ENCODE assay signal across 26 cellular contexts in genomic region chr14:58625438-58625837, GRCh38. TPM values are rescaled to one million over a fixed set of nuclear protein-coding genes. Genes with fewer than 3 reads are reported as not detected.
"Had no signal": no experiment of that assay in that cellular context is flagged by ENCODE, and none has a peak within 500 bp of the region (broad histone marks: within the 10 kb centered on the region; RNA-seq: fewer than 3 reads in every experiment).

No MANE protein-coding gene starts in this region.

- ATAC-seq: body of pancreas; gastrocnemius medialis; left lobe of liver; lower lobe of right lung; mucosa of descending colon; natural killer cell treated with Interleukin-12 subunit alpha and Interleukin-12 subunit beta and Interleukin-15 and Interleukin-18, amount 100 ng/mL, for 72 hours; right cardiac atrium; stimulated activated naive CD8-positive, alpha-beta T cell treated with anti-CD3 and anti-CD28 coated beads, Interleukin-15, Interleukin-2, amounts not matched to agents 100 U/mL and 50 U/mL, for 24 hours had no signal

- H3K4me3 ChIP-seq: body of pancreas, gastrocnemius medialis, hepatocyte, lower lobe of right lung, mucosa of descending colon, testis, transverse colon had no signal

- H3K79me2 ChIP-seq: hepatocyte had no signal

- DNase-seq: activated CD4-positive, alpha-beta T cell treated with anti-CD3 and anti-CD28 coated beads for 4 hours; activated CD4-positive, alpha-beta T cell treated with anti-CD3 and anti-CD28 coated beads, Interleukin-2, amount 50 U/mL, for 48 hours; activated CD4-positive, CD25-positive, alpha-beta regulatory T cell; activated CD8-positive, alpha-beta memory T cell treated with anti-CD3 and anti-CD28 coated beads for 24 hours; activated effector memory CD4-positive, alpha-beta T cell treated with Interleukin-2 at 50 U/mL for 16 hours; activated naive CD4-positive, alpha-beta T cell treated with Interleukin-2 at 50 U/mL for 16 hours; aorta; body of pancreas; effector CD8-positive, alpha-beta T cell; gastrocnemius medialis; glutamatergic neuron; kidney glomerular epithelial cell; lower lobe of right lung; mucosa of descending colon; right cardiac atrium; stimulated activated CD4-positive, alpha-beta T cell treated with anti-CD3 and anti-CD28 coated beads, Interleukin-12 subunit alpha, Interleukin-12 subunit beta, amount 100 ng/mL, for 4 hours; stimulated activated CD4-positive, alpha-beta T cell treated with anti-CD3 and anti-CD28 coated beads, Interleukin-4, amount 100 ng/mL, for 1 hour; stimulated activated naive CD8-positive, alpha-beta T cell treated with anti-CD3 and anti-CD28 coated beads, Interleukin-15, Interleukin-2, amounts not matched to agents 100 U/mL and 50 U/mL, for 24 hours; T-helper 1 cell; testis; transverse colon had no signal

- H3K4me2 ChIP-seq: hepatocyte had no signal

- H3K27ac ChIP-seq: body of pancreas, gastrocnemius medialis, hepatocyte, lower lobe of right lung, testis, transverse colon had no signal

- H3K9me3 Mint-ChIP-seq: natural killer cell treated with Interleukin-12 subunit alpha and Interleukin-12 subunit beta and Interleukin-15 and Interleukin-18, amount 100 ng/mL, for 72 hours; T-helper 2 cell treated with Interferon-gamma antibody and Interleukin-4, amounts not matched to agents 5 μg/mL and 100 μg/mL, for 36 hours had no signal

- H2AFZ ChIP-seq: hepatocyte had no signal

- H3K4me3 Mint-ChIP-seq: activated naive CD8-positive, alpha-beta T cell; natural killer cell treated with Interleukin-12 subunit alpha and Interleukin-12 subunit beta and Interleukin-15 and Interleukin-18, amount 100 ng/mL, for 72 hours; T-helper 2 cell treated with Interferon-gamma antibody and Interleukin-4, amounts not matched to agents 5 μg/mL and 100 μg/mL, for 36 hours had no signal

- H3K27me3 ChIP-seq: body of pancreas, gastrocnemius medialis, hepatocyte, testis, transverse colon had no signal

- H3K36me3 Mint-ChIP-seq: activated naive CD8-positive, alpha-beta T cell; natural killer cell treated with Interleukin-12 subunit alpha and Interleukin-12 subunit beta and Interleukin-15 and Interleukin-18, amount 100 ng/mL, for 72 hours had no signal

- H3K4me1 ChIP-seq: body of pancreas, gastrocnemius medialis, lower lobe of right lung, testis, transverse colon had no signal

- H3K27ac Mint-ChIP-seq: activated naive CD8-positive, alpha-beta T cell; natural killer cell treated with Interleukin-12 subunit alpha and Interleukin-12 subunit beta and Interleukin-15 and Interleukin-18, amount 100 ng/mL, for 72 hours; T-helper 2 cell treated with Interferon-gamma antibody and Interleukin-4, amounts not matched to agents 5 μg/mL and 100 μg/mL, for 36 hours had no signal

- H3K9me3 ChIP-seq: body of pancreas, gastrocnemius medialis, lower lobe of right lung, mucosa of descending colon, testis, transverse colon had no signal

- H3K36me3 ChIP-seq: gastrocnemius medialis, lower lobe of right lung, transverse colon had no signal

RNA-seq across cellular contexts. Expression of gene DACT1, which starts 12.3 kb away (rescaled TPM):
- total RNA-seq: natural killer cell treated with Interleukin-12 subunit alpha and Interleukin-12 subunit beta and Interleukin-15 and Interleukin-18, amount 100 ng/mL, for 72 hours had no signal
